Comparison of ENCODE assay signal across 2 cellular contexts in the genomic region with DNA sequence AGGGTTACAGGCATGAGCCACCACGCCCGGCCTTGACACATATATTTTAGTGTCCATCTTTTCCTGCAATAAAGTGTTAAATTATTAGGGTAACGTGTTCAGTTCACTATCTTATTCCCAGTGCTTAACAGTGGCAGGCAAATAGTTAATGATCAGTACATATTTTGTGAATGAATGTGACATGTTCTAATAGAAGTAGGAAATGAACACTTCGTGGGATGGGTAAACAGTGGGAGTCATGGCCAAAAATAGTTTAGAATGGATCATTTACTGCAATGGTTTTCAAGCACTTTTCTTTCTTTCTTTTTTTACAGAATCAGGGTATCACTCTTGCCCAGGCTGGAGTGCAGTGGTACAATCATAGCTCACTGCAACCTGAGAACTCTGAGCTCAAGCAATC. TPM values are rescaled to one million over a fixed set of nuclear protein-coding genes. Genes with fewer than 3 reads are reported as not detected.
"Had no signal": no experiment of that assay in that cellular context is flagged by ENCODE, and none has a peak within 500 bp of the region (broad histone marks: within the 10 kb centered on the region; RNA-seq: fewer than 3 reads in every experiment).

No MANE protein-coding gene starts in this region.

RNA-seq across cellular contexts. Expression of a gene that starts 22.0 kb away (rescaled TPM):
- total RNA-seq: LHCN-M2, M059J had no signal
